10 cellular contexts compared by ENCODE assay signal in genomic region chr20:58839991-58840747, GRCh38. TPM values are rescaled to one million over a fixed set of nuclear protein-coding genes. Genes with fewer than 3 reads are reported as not detected.
DNase-seq lines count a peak whose midpoint lies in the region; TF ChIP-seq lines count a peak whose summit lies in the region.
"Had no signal": no experiment of that assay in that cellular context is flagged by ENCODE, and none has a peak within 500 bp of the region (broad histone marks: within the 10 kb centered on the region; RNA-seq: fewer than 3 reads in every experiment).

No MANE protein-coding gene starts in this region.

- TF ChIP-seq CTCF in esophagus muscularis mucosa (IDR thresholded peaks at IDR 0.05) (no peak), brain microvascular endothelial cell (IDR thresholded peaks at IDR 0.05; ENCODE audit: low read depth, low read length, missing control alignments) (no peak), colonic mucosa (IDR thresholded peaks at IDR 0.05) (no peak)

- H3K36me3 Mint-ChIP-seq in activated CD4-positive, alpha-beta T cell treated with anti-CD3 and anti-CD28 coated beads, Interleukin-2, amount 10 ng/mL, durations not matched to agents 24 days and 14 days (ENCODE audit: low read depth) = peaks cover 4% of the 10 kb centered on the region

- peak overlapping the region; percentile 36 for H3K4me3 ChIP-seq in SJCRH30
- peak overlapping the region; percentile 20 to 36 (median 29) for H3K4me3 ChIP-seq in esophagus muscularis mucosa
- H3K4me3 ChIP-seq in skeletal muscle cell (ENCODE audit: low read depth, low read length) = peak overlapping the region; percentile 29
- no peak overlapping the region for H3K4me3 ChIP-seq in brain microvascular endothelial cell (ENCODE audit: low read depth, low read length)
- H3K4me3 ChIP-seq in colonic mucosa = no peak overlapping the region
- H3K4me3 ChIP-seq: left lung had no signal

- H3K36me3 ChIP-seq in SJCRH30 (no peaks in the 10 kb centered on the region), esophagus muscularis mucosa (no peaks in the 10 kb centered on the region), brain microvascular endothelial cell (replicated peaks) (no peaks in the 10 kb centered on the region), colonic mucosa (no peaks in the 10 kb centered on the region)
- H3K36me3 ChIP-seq: left lung had no signal

- no peak for TF ChIP-seq POLR2A in esophagus muscularis mucosa (IDR thresholded peaks at IDR 0.05; ENCODE audit: low read depth)

- peaks cover 69% of the 10 kb centered on the region for H3K27me3 Mint-ChIP-seq in activated CD4-positive, alpha-beta T cell treated with anti-CD3 and anti-CD28 coated beads, Interleukin-2, amount 10 ng/mL, durations not matched to agents 24 days and 14 days

- intact Hi-C loops in activated CD4-positive, alpha-beta T cell treated with anti-CD3 and anti-CD28 coated beads, Interleukin-2, amount 10 ng/mL, durations not matched to agents 24 days and 14 days (cut with micrococcal nuclease) = loop anchor here (1.0 to 10.0 kb wide), 2 partner anchors 190 to 355 kb away; no protein-coding TSS in a partner anchor
- intact Hi-C loops in esophagus muscularis mucosa (cut with DNase I) (loop anchor here (10.0 kb wide), 1 partner anchor 355 kb away; no protein-coding TSS in a partner anchor), colonic mucosa (cut with DNase I) (no loop called here)

- in situ Hi-C loops in brain microvascular endothelial cell (cut with HindIII; ENCODE audit: low pct_ligation_motif_present, low sequenced_read_pairs) = loop anchor here (25.0 kb wide), 1 partner anchor 178 kb away; the partner anchor contains the start of gene STX16

- H3K9me3 ChIP-seq in SJCRH30 (replicated peaks) (no peaks in the 10 kb centered on the region), esophagus muscularis mucosa (no peaks in the 10 kb centered on the region), colonic mucosa (no peaks in the 10 kb centered on the region)
- H3K9me3 ChIP-seq: left lung had no signal

- H3K4me3 Mint-ChIP-seq in activated CD4-positive, alpha-beta T cell treated with anti-CD3 and anti-CD28 coated beads, Interleukin-2, amount 10 ng/mL, durations not matched to agents 24 days and 14 days = peak overlapping the region; percentile 62

- peak overlapping the region; percentile 25 for H3K27ac Mint-ChIP-seq in activated CD4-positive, alpha-beta T cell treated with anti-CD3 and anti-CD28 coated beads, Interleukin-2, amount 10 ng/mL, durations not matched to agents 24 days and 14 days

- no peaks in the 10 kb centered on the region for H3K9me3 Mint-ChIP-seq in activated CD4-positive, alpha-beta T cell treated with anti-CD3 and anti-CD28 coated beads, Interleukin-2, amount 10 ng/mL, durations not matched to agents 24 days and 14 days

- no peak for DNase-seq in activated CD4-positive, alpha-beta T cell treated with anti-CD3 and anti-CD28 coated beads, Interleukin-2, amount 10 ng/mL, durations not matched to agents 24 days and 14 days
- DNase-seq in activated CD4-positive, alpha-beta T cell treated with anti-CD3 and anti-CD28 coated beads, Interleukin-2, amount 50 U/mL, for 48 hours = no peak
- DNase-seq in SJCRH30 (no peak), esophagus muscularis mucosa (ENCODE audit: extremely low spot score) (no peak), skeletal muscle cell (ENCODE audit: low read depth) (no peak), brain microvascular endothelial cell (no peak), NK-92 (lab: John Stamatoyannopoulos, UW; ENCODE audit: unreplicated experiment) (no peak), colonic mucosa (no peak)
- DNase-seq: amniotic stem cell had no signal

- TF ChIP-seq EP300 in esophagus muscularis mucosa (IDR thresholded peaks at IDR 0.05) = no peak

- H3K9ac ChIP-seq in colonic mucosa (ENCODE audit: low read depth in 2 of 2, low read length in 2 of 2) = no peak overlapping the region

- no peak overlapping the region for H3K27ac ChIP-seq in SJCRH30
- H3K27ac ChIP-seq in esophagus muscularis mucosa (replicated peaks in 1 of 4) = no peak overlapping the region
- H3K27ac ChIP-seq in brain microvascular endothelial cell = no peak overlapping the region
- H3K27ac ChIP-seq in colonic mucosa = no peak overlapping the region
- H3K27ac ChIP-seq: left lung had no signal

- H3K27me3 ChIP-seq in SJCRH30 (no peaks in the 10 kb centered on the region), esophagus muscularis mucosa (peaks cover 0 to 66% (median 14%) of the 10 kb centered on the region in 4 donors), brain microvascular endothelial cell (replicated peaks) (peaks cover 31% of the 10 kb centered on the region), colonic mucosa (peaks cover 19% of the 10 kb centered on the region)

- peaks cover 4% of the 10 kb centered on the region for H3K4me1 Mint-ChIP-seq in activated CD4-positive, alpha-beta T cell treated with anti-CD3 and anti-CD28 coated beads, Interleukin-2, amount 10 ng/mL, durations not matched to agents 24 days and 14 days

- no peaks in the 10 kb centered on the region for H3K4me1 ChIP-seq in SJCRH30
- H3K4me1 ChIP-seq in esophagus muscularis mucosa = peaks cover 0 to 27% (median 20%) of the 10 kb centered on the region in 4 donors
- no peaks in the 10 kb centered on the region for H3K4me1 ChIP-seq in colonic mucosa

- WGBS in esophagus muscularis mucosa = 75% methylated on average over 51 of the region's 67 CpGs

RNA-seq across cellular contexts. Expression of gene GNAS-AS1, which starts 10.5 kb away (rescaled TPM):
- total RNA-seq in activated CD4-positive, alpha-beta T cell treated with anti-CD3 and anti-CD28 coated beads, Interleukin-2, amount 10 ng/mL, durations not matched to agents 24 days and 14 days = 0.64 and 1.6 TPM in 2 replicates
- total RNA-seq in SJCRH30 (2014; rRNA removed; shearing (Covaris generic)) = not detected in 2 replicates
- under 1 TPM in 3 of 4 donors, not detected in 1; 0.13 to 0.42 (median 0.23) TPM for total RNA-seq in esophagus muscularis mucosa
- 1 to 10 TPM in 1 of 2 donors, under 1 TPM in 1; 0.88 to 1.7 TPM for total RNA-seq in colonic mucosa

RNA-seq across cellular contexts. Expression of gene GNAS, which starts 12.3 kb away (rescaled TPM):
- total RNA-seq in activated CD4-positive, alpha-beta T cell treated with anti-CD3 and anti-CD28 coated beads, Interleukin-2, amount 10 ng/mL, durations not matched to agents 24 days and 14 days = 500 and 523 TPM in 2 replicates
- total RNA-seq in SJCRH30 (2014; rRNA removed; shearing (Covaris generic)) = 2,094 and 2,122 TPM in 2 replicates
- total RNA-seq in esophagus muscularis mucosa = 100 to 1,000 TPM; 679 to 875 (median 782) TPM
- 100 to 1,000 TPM; 683 to 715 TPM for total RNA-seq in colonic mucosa

Comparison
In these comparisons a context has a peak if more than half of its experiments do, and no peak if none do; other contexts are left out.
1. H3K4me3 ChIP-seq: peak in SJCRH30 (single experiment), esophagus muscularis mucosa (4 of 4) and skeletal muscle cell (single experiment); none in brain microvascular endothelial cell (single experiment) and colonic mucosa (single experiment).